Comparison of ENCODE assay signal across 10 cellular contexts in genomic region chr1:209641216-209642181, GRCh38. TPM values are rescaled to one million over a fixed set of nuclear protein-coding genes. Genes with fewer than 3 reads are reported as not detected.
A peak's percentile ranks its signal among the peaks of the same experiment; 100 is the strongest.
DNase-seq lines count a peak whose midpoint lies in the region; ATAC-seq and TF ChIP-seq lines count a peak whose summit lies in the region.
"Had no signal": no experiment of that assay in that cellular context is flagged by ENCODE, and none has a peak within 500 bp of the region (broad histone marks: within the 10 kb centered on the region; RNA-seq: fewer than 3 reads in every experiment).

No MANE protein-coding gene starts in this region.

- peak overlapping the region; percentile 71 for H3K27ac ChIP-seq in substantia nigra (ENCODE audit: low read depth, low read length, poor library complexity, severe bottlenecking)

- no peaks in the 10 kb centered on the region for H3K36me3 ChIP-seq in HAP-1 (replicated peaks)

- H3K4me1 ChIP-seq in HAP-1, result no peaks in the 10 kb centered on the region

- in situ Hi-C loops in HAP-1 (cut with MboI; ENCODE audit: low sequenced_read_pairs), result no loop called here

- DNase-seq in RPMI7951 (ENCODE audit: low read depth) (peak; percentile 76), erythroblast (lab: John Stamatoyannopoulos, UW) (peak; percentile 14 to 29), medulla oblongata (ENCODE audit: extremely low spot score) (peak; percentile 97), substantia nigra (lab: John Stamatoyannopoulos, UW) (peak in 47 of 49 donors; percentile 27 to 93 (median 76)), HAP-1 (ENCODE audit: low spot score in 2 of 2) (no peak), kidney tubule cell (ENCODE audit: low spot score) (no peak), glomerular visceral epithelial cell (ENCODE audit: extremely low spot score) (no peak)
- DNase-seq: activated CD4-positive, alpha-beta T cell treated with anti-CD3 and anti-CD28 coated beads for 1 hour; NK-92 treated with Interleukin-12 subunit alpha and Interleukin-12 subunit beta, amount 100 ng/mL, for 24 hours had no signal

- H3K27me3 ChIP-seq in HAP-1 (ENCODE audit: low read depth), result no peaks in the 10 kb centered on the region

- TF ChIP-seq POLR2A in erythroblast (IDR thresholded peaks at IDR 0.05; ENCODE audit: low read length), result no peak

- no peaks in the 10 kb centered on the region for H3K9me3 ChIP-seq in HAP-1

- ATAC-seq in HG02610 (IDR thresholded peaks at IDR 0.05; ENCODE audit: unreplicated experiment), result no peak

- no peak overlapping the region for H3K4me3 ChIP-seq in HAP-1

RNA-seq across cellular contexts. Expression of gene LAMB3, which starts 10.7 kb away (rescaled TPM):
- 20.2 and 22.5 TPM in 2 replicates for total RNA-seq in RPMI7951 (2014; rRNA removed; shearing (Covaris generic))

RNA-seq across cellular contexts. Expression of gene G0S2, which starts 33.7 kb away (rescaled TPM):
- total RNA-seq in RPMI7951 (2014; rRNA removed; shearing (Covaris generic)), result 20.9 and 31.5 TPM in 2 replicates

RNA-seq across cellular contexts. Expression of gene CAMK1G, which starts 58.0 kb away (rescaled TPM):
- total RNA-seq in RPMI7951 (2014; rRNA removed; shearing (Covaris generic)), result 4.5 and 7.3 TPM in 2 replicates

Comparison
In these comparisons a context has a peak if more than half of its experiments do, and no peak if none do; other contexts are left out.
1. DNase-seq: peak in RPMI7951 (single experiment), erythroblast (2 of 2), medulla oblongata (single experiment) and substantia nigra (47 of 49); none in HAP-1 (0 of 2), kidney tubule cell (single experiment) and glomerular visceral epithelial cell (single experiment).